Comparison of ENCODE assay signal across 1 cellular context in genomic region chr6:167751579-167752115, GRCh38.
TF ChIP-seq lines count a peak whose summit lies in the region.

No MANE protein-coding gene starts in this region.

TF ChIP-seq in HepG2, 621 proteins besides CTCF, POLR2A, EP300 and RAD21 (continued from another document):
- TF ChIP-seq E2F2 (CRISPR knock-in tag; IDR thresholded peaks at IDR 0.05; ENCODE audit: borderline replicate concordance) (no peak), WIZ (CRISPR knock-in tag; IDR thresholded peaks at IDR 0.05) (0 out of 2 replicates have a peak, but pooled peaks have one; percentile 21), ZNF224 (CRISPR knock-in tag; IDR thresholded peaks at IDR 0.05) (no peak), ZBTB7B (CRISPR knock-in tag; IDR thresholded peaks at IDR 0.05) (no peak), ATF6 (CRISPR knock-in tag; conservative IDR thresholded peaks at IDR 0.05) (no peak), NRL (CRISPR knock-in tag; IDR thresholded peaks at IDR 0.05; ENCODE audit: borderline replicate concordance) (0 out of 2 replicates have a peak, but pooled peaks have one; percentile 32), KLF11 (CRISPR knock-in tag; IDR thresholded peaks at IDR 0.05) (no peak), ZNF841 (CRISPR knock-in tag; IDR thresholded peaks at IDR 0.05; ENCODE audit: borderline replicate concordance) (no peak)
